22 cellular contexts compared by ENCODE assay signal in the genomic region with DNA sequence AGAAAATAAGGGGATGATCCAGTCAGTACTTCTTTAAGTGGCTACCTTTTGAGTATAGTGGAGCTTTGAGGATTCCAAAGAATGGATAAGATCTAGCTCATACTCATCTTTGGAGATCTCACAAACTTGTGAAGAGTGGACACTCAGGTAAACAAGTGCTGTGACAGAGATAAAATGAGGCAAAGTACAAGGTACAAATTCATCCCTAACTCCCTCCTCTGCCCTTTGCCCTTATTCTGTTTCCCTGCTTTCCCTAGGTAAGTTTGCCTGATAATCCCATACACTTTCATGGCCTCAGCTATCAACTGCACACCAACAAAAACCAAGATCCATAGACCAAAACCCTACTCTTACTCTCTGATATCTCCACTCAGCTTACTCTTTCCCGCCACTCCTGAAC. TPM values are rescaled to one million over a fixed set of nuclear protein-coding genes. Genes with fewer than 3 reads are reported as not detected.
DNase-seq lines count a peak whose midpoint lies in the region; ATAC-seq, FAIRE-seq and TF ChIP-seq lines count a peak whose summit lies in the region.
"Had no signal": no experiment of that assay in that cellular context is flagged by ENCODE, and none has a peak within 500 bp of the region (broad histone marks: within the 10 kb centered on the region; RNA-seq: fewer than 3 reads in every experiment).

No MANE protein-coding gene starts in this region.

- FAIRE-seq in small intestine (lab: Jason Lieb, UNC) (no peak), H54 (lab: Jason Lieb, UNC) (no peak)
- FAIRE-seq: A549, D721Med, G401.6, GM12891 had no signal

- peaks cover 30% of the 10 kb centered on the region for H3K27me3 Mint-ChIP-seq in WTC11 (ENCODE audit: low read depth)

- 94% methylated on average over 1 of the region's 1 CpG for WGBS in hepatocyte (ENCODE audit: low lambda C conversion rate, missing lambda C conversion rate)
- WGBS in liver, result 92% methylated on average over 1 of the region's 1 CpG
- 87 to 96% (median 96%) methylated on average over 1 of the region's 1 CpG for WGBS in small intestine, 3 donors

- peaks cover 11% of the 10 kb centered on the region for H3K4me1 Mint-ChIP-seq in WTC11
- H3K4me1 Mint-ChIP-seq: B cell had no signal

- H3K9me2 ChIP-seq in hepatocyte (replicated peaks; ENCODE audit: insufficient read depth), result no peaks in the 10 kb centered on the region

- peak; percentile 35 to 47 for TF ChIP-seq RAD21 in liver (IDR thresholded peaks at IDR 0.05)

- H3K27ac ChIP-seq in hepatocyte (peak overlapping the region; percentile 17), liver (ENCODE audit: low read depth in 1 of 2, low read length in 2 of 2) (peak overlapping the region; percentile 64 to 74), small intestine (ENCODE audit: low read depth in 1 of 2, low read length in 1 of 2) (no peak overlapping the region)
- H3K27ac ChIP-seq: 22Rv1; A549; BLaER1 treated with 17β-estradiol and CSF1 and Interleukin-3, amounts not matched to agents 10 nM and 100 nM; C4-2B had no signal

- CTCF ChIA-PET in WTC11 (lab: Charles Lee), result no interaction called here

- H3K4me2 ChIP-seq in hepatocyte, result no peak overlapping the region
- H3K4me2 ChIP-seq: A549; BLaER1 treated with 17β-estradiol and CSF1 and Interleukin-3, amounts not matched to agents 10 nM and 100 nM had no signal

- H3K36me3 Mint-ChIP-seq in WTC11, result no peaks in the 10 kb centered on the region
- H3K36me3 Mint-ChIP-seq: CD8-positive, alpha-beta T cell had no signal

- H3K9ac ChIP-seq in liver (ENCODE audit: low read depth in 1 of 2, low read length in 2 of 2), result no peak overlapping the region
- H3K9ac ChIP-seq: BLaER1 treated with 17β-estradiol and CSF1 and Interleukin-3, amounts not matched to agents 10 nM and 100 nM had no signal

- no peaks in the 10 kb centered on the region for H4K20me1 ChIP-seq in hepatocyte (ENCODE audit: insufficient read depth, poor library complexity, severe bottlenecking)
- H4K20me1 ChIP-seq: BLaER1 treated with 17β-estradiol and CSF1 and Interleukin-3, amounts not matched to agents 10 nM and 100 nM had no signal

- ATAC-seq in left lobe of liver (peak; percentile 96), WTC11 (no peak)
- ATAC-seq: A549; CD8-positive, alpha-beta T cell had no signal

- H3K36me3 ChIP-seq in hepatocyte (replicated peaks; ENCODE audit: insufficient read depth, low read depth) (no peaks in the 10 kb centered on the region), liver (ENCODE audit: control insufficient read depth in 4 of 4, insufficient read depth in 3 of 4, low read depth in 1 of 4, low read length in 3 of 4) (no peaks in the 10 kb centered on the region), small intestine (ENCODE audit: control insufficient read depth in 2 of 2, insufficient read depth in 2 of 2, low read length in 2 of 2) (no peaks in the 10 kb centered on the region)
- H3K36me3 ChIP-seq: BLaER1 treated with 17β-estradiol and CSF1 and Interleukin-3, amounts not matched to agents 10 nM and 100 nM had no signal

- POLR2A ChIA-PET in WTC11 (lab: Charles Lee), result interaction anchor here (1.2 kb wide), 1 partner anchor 15 kb away, joined by 3 read pairs; no protein-coding TSS in a partner anchor

- H3K4me3 ChIP-seq in hepatocyte (no peak overlapping the region), liver (ENCODE audit: low read depth in 1 of 3, low read length in 3 of 3) (no peak overlapping the region), small intestine (ENCODE audit: low read depth in 1 of 2, low read length in 2 of 2) (no peak overlapping the region)
- H3K4me3 ChIP-seq: A549; BLaER1 treated with 17β-estradiol and CSF1 and Interleukin-3, amounts not matched to agents 10 nM and 100 nM had no signal

- H3K27me3 ChIP-seq in hepatocyte, result no peaks in the 10 kb centered on the region
- no peaks in the 10 kb centered on the region for H3K27me3 ChIP-seq in liver (ENCODE audit: control insufficient read depth in 4 of 4, insufficient read depth in 4 of 4, low read length in 3 of 4)
- H3K27me3 ChIP-seq in small intestine (ENCODE audit: control insufficient read depth in 2 of 2, insufficient read depth in 2 of 2, low read length in 2 of 2), result no peaks in the 10 kb centered on the region
- H3K27me3 ChIP-seq: BLaER1 treated with 17β-estradiol and CSF1 and Interleukin-3, amounts not matched to agents 10 nM and 100 nM had no signal

- H3K9me3 ChIP-seq in hepatocyte (ENCODE audit: low read depth), result no peaks in the 10 kb centered on the region
- no peaks in the 10 kb centered on the region for H3K9me3 ChIP-seq in liver (ENCODE audit: control insufficient read depth in 4 of 4, low read length in 3 of 4)
- H3K9me3 ChIP-seq in small intestine (ENCODE audit: control insufficient read depth, low read depth), result no peaks in the 10 kb centered on the region
- H3K9me3 ChIP-seq: A549; BLaER1 treated with 17β-estradiol and CSF1 and Interleukin-3, amounts not matched to agents 10 nM and 100 nM; Caco-2 had no signal

- no peak overlapping the region for H2AFZ ChIP-seq in hepatocyte

- DNase-seq in hepatocyte (ENCODE audit: low spot score) (no peak), left lobe of liver (ENCODE audit: low spot score) (no peak), small intestine (peak; percentile 20), H54 (ENCODE audit: insufficient read length, low spot score) (no peak), WTC11 (ENCODE audit: low spot score) (no peak), NCI-H1694 (lab: John Stamatoyannopoulos, UW) (no peak)
- DNase-seq: AML-193; Caco-2; Calu3; CD4-positive, alpha-beta T cell; CD8-positive, alpha-beta T cell; DMS79 treated with DMSO at 0.1 percent for 48 hours; GF-D8 had no signal

- no peaks in the 10 kb centered on the region for H3K79me2 ChIP-seq in hepatocyte

- TF ChIP-seq CTCF in hepatocyte (IDR thresholded peaks at IDR 0.05; ENCODE audit: poor library complexity) (no peak), liver (IDR thresholded peaks at IDR 0.05; ENCODE audit: low read depth, low read length, missing input control) (no peak), WTC11 (IDR thresholded peaks at IDR 0.05) (no peak)

- H3K4me1 ChIP-seq in hepatocyte (ENCODE audit: insufficient read depth) (no peaks in the 10 kb centered on the region), liver (ENCODE audit: control insufficient read depth in 4 of 4, insufficient read depth in 4 of 4, low read length in 3 of 4) (peaks cover 0 to 27% (median 14%) of the 10 kb centered on the region in 4 donors), small intestine (ENCODE audit: control insufficient read depth in 2 of 2, insufficient read depth in 1 of 2, low read depth in 1 of 2, low read length in 1 of 2) (peaks cover 0 to 2% of the 10 kb centered on the region in 2 donors)
- H3K4me1 ChIP-seq: A549; BLaER1 treated with 17β-estradiol and CSF1 and Interleukin-3, amounts not matched to agents 10 nM and 100 nM; Caco-2 had no signal

- H3K9me3 Mint-ChIP-seq in WTC11, result peaks cover 13% of the 10 kb centered on the region
- H3K9me3 Mint-ChIP-seq: CD4-positive, alpha-beta T cell; CD8-positive, alpha-beta T cell had no signal

- no peak overlapping the region for H3K27ac Mint-ChIP-seq in WTC11
- H3K27ac Mint-ChIP-seq: B cell; CD4-positive, alpha-beta T cell; CD8-positive, alpha-beta T cell had no signal

- no peak for TF ChIP-seq POLR2A in H54 (IDR thresholded peaks at IDR 0.05; ENCODE audit: low read depth, low read length)

- no peak overlapping the region for H3K4me3 Mint-ChIP-seq in WTC11
- H3K4me3 Mint-ChIP-seq: B cell; CD4-positive, alpha-beta T cell; CD8-positive, alpha-beta T cell had no signal

TF ChIP-seq in liver, 16 proteins besides CTCF, POLR2A, EP300 and RAD21 (continues in another document):
- TF ChIP-seq, protein P1, sequence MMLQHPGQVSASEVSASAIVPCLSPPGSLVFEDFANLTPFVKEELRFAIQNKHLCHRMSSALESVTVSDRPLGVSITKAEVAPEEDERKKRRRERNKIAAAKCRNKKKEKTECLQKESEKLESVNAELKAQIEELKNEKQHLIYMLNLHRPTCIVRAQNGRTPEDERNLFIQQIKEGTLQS (IDR thresholded peaks at IDR 0.05), result no peak
- TF ChIP-seq HNF4G (IDR thresholded peaks at IDR 0.05) (peak; percentile 84), TAF1 (conservative IDR thresholded peaks at IDR 0.05) (no peak), JUND (IDR thresholded peaks at IDR 0.05) (peak in 1 of 2 donors; percentile 79), EGR1 (IDR thresholded peaks at IDR 0.05; ENCODE audit: low read depth in 2 of 2) (no peak), SP1 (IDR thresholded peaks at IDR 0.05) (peak; percentile 99), YY1 (IDR thresholded peaks at IDR 0.05) (peak; percentile 79), HNF4A (conservative IDR thresholded peaks at IDR 0.05) (peak; percentile 96 to 97), NR2F2 (IDR thresholded peaks at IDR 0.05) (no peak), FOXA2 (IDR thresholded peaks at IDR 0.05) (peak; percentile 90)

TF ChIP-seq in WTC11, 78 proteins besides CTCF, POLR2A, EP300 and RAD21 (continues in another document):
- no peak for TF ChIP-seq FOXJ3 (CRISPR knock-in tag; IDR thresholded peaks at IDR 0.05; ENCODE audit: borderline replicate concordance)
- TF ChIP-seq, protein P2, sequence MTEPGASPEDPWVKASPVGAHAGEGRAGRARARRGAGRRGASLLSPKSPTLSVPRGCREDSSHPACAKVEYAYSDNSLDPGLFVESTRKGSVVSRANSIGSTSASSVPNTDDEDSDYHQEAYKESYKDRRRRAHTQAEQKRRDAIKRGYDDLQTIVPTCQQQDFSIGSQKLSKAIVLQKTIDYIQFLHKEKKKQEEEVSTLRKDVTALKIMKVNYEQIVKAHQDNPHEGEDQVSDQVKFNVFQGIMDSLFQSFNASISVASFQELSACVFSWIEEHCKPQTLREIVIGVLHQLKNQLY (CRISPR knock-in tag; IDR thresholded peaks at IDR 0.05), result no peak

RNA-seq across cellular contexts. Expression of a gene that starts 16.4 kb away (rescaled TPM):
- 16.6 and 18.1 TPM in 2 replicates for total RNA-seq in hepatocyte
- 4.4 and 6.9 TPM in 2 replicates for polyA plus RNA-seq in hepatocyte
- 13.8 TPM for total RNA-seq in left lobe of liver
- total RNA-seq in liver, result 10 to 100 TPM in 1 of 2 donors, 1 to 10 TPM in 1; 5.0 to 14.0 TPM
- polyA plus RNA-seq in liver, result 1 to 10 TPM; 3.6 to 4.2 TPM
- 1 to 10 TPM; 5.4 to 9.4 (median 7.3) TPM for polyA plus RNA-seq in small intestine
- total RNA-seq in WTC11 (2021), result 2.5 to 3.3 TPM (median 2.8 TPM) in 3 replicates

Comparison
In these comparisons a context has a peak if more than half of its experiments do, and no peak if none do; other contexts are left out.
1. H3K27ac ChIP-seq: peak in hepatocyte (single experiment) and liver (2 of 2); none in small intestine (0 of 2).